In genomic region chr14:75877292-75877691, GRCh38 we compare ENCODE assay signal across 13 cellular contexts.
DNase-seq lines count a peak whose midpoint lies in the region; ATAC-seq and TF ChIP-seq lines count a peak whose summit lies in the region.
"Had no signal": no experiment of that assay in that cellular context is flagged by ENCODE, and none has a peak within 500 bp of the region (broad histone marks: within the 10 kb centered on the region; RNA-seq: fewer than 3 reads in every experiment).

No MANE protein-coding gene starts in this region.

- no peak for TF ChIP-seq CTCF in DND-41 (IDR thresholded peaks at IDR 0.05; ENCODE audit: borderline replicate concordance, extremely low read depth, low read length, poor library complexity, severe bottlenecking)
- TF ChIP-seq CTCF in mesothelial cell of epicardium (IDR thresholded peaks at IDR 0.05; ENCODE audit: unreplicated experiment), result no peak

- no peaks in the 10 kb centered on the region for H3K9me3 ChIP-seq in DND-41 (ENCODE audit: insufficient read depth, low read length, severe bottlenecking)
- H3K9me3 ChIP-seq: SJSA1 had no signal

- peak; percentile 77 for ATAC-seq in DND-41 (ENCODE audit: insufficient read depth, low read depth)
- no peak for ATAC-seq in activated CD8-positive, alpha-beta T cell treated with anti-CD3 and anti-CD28 coated beads, Interleukin-2, amount 10 ng/mL, durations not matched to agents 7 days and 5 days
- ATAC-seq in GM19397 (IDR thresholded peaks at IDR 0.05; ENCODE audit: unreplicated experiment), result no peak

- no peaks in the 10 kb centered on the region for H4K20me1 ChIP-seq in DND-41 (ENCODE audit: insufficient read depth, low read length)

- H3K27ac Mint-ChIP-seq in mesothelial cell of epicardium, result peak overlapping the region; percentile 41
- no peak overlapping the region for H3K27ac Mint-ChIP-seq in activated CD8-positive, alpha-beta T cell treated with anti-CD3 and anti-CD28 coated beads, Interleukin-2, amount 10 ng/mL, durations not matched to agents 7 days and 5 days
- H3K27ac Mint-ChIP-seq: activated naive CD8-positive, alpha-beta T cell had no signal

- CTCF ChIA-PET in activated CD8-positive, alpha-beta T cell treated with anti-CD3 and anti-CD28 coated beads, Interleukin-2, amount 10 ng/mL, durations not matched to agents 7 days and 5 days (lab: Charles Lee), result interaction anchor here (1.9 kb wide), 1 partner anchor 168 kb away, joined by 5 read pairs; no protein-coding TSS in a partner anchor

- DNase-seq in DND-41 (peak; percentile 17), NCI-H69 (lab: John Stamatoyannopoulos, UW) (peak; percentile 33), dedifferentiated amniotic fluid mesenchymal stem cell (ENCODE audit: extremely low spot score) (peak; percentile 49), mesothelial cell of epicardium (ENCODE audit: low spot score in 2 of 2, unreplicated experiment in 2 of 2) (no peak), NCI-H146 treated with DMSO at 0.1 percent for 48 hours (lab: John Stamatoyannopoulos, UW; ENCODE audit: unreplicated experiment) (no peak), HUDEP-2 (lab: John Stamatoyannopoulos, UW; ENCODE audit: unreplicated experiment in 76 of 76) (no peak)
- DNase-seq in activated CD8-positive, alpha-beta T cell treated with anti-CD3 and anti-CD28 coated beads, Interleukin-2, amount 10 ng/mL, durations not matched to agents 7 days and 5 days, result no peak
- DNase-seq: erythroblast, NCI-H2227 treated with DMSO at 0.1 percent for 48 hours had no signal

- no peak overlapping the region for H3K4me3 ChIP-seq in DND-41 (ENCODE audit: low read depth in 1 of 2, low read length in 2 of 2)
- H3K4me3 ChIP-seq: lung, SJSA1 had no signal

- H3K27me3 ChIP-seq in DND-41 (ENCODE audit: insufficient read depth, low read length, poor library complexity), result no peaks in the 10 kb centered on the region
- H3K27me3 ChIP-seq: SJSA1 had no signal

- H3K4me1 Mint-ChIP-seq in mesothelial cell of epicardium, result peaks cover 19% of the 10 kb centered on the region
- peaks cover 22% of the 10 kb centered on the region for H3K4me1 Mint-ChIP-seq in activated CD8-positive, alpha-beta T cell treated with anti-CD3 and anti-CD28 coated beads, Interleukin-2, amount 10 ng/mL, durations not matched to agents 7 days and 5 days (ENCODE audit: low read depth)

- H3K36me3 ChIP-seq in DND-41 (ENCODE audit: insufficient read depth, low read length), result peaks cover 3% of the 10 kb centered on the region; the same call in 1 of the 2 replicates
- H3K36me3 ChIP-seq: SJSA1 had no signal

- H3K27me3 Mint-ChIP-seq in mesothelial cell of epicardium (ENCODE audit: low read depth), result no peaks in the 10 kb centered on the region
- no peaks in the 10 kb centered on the region for H3K27me3 Mint-ChIP-seq in activated CD8-positive, alpha-beta T cell treated with anti-CD3 and anti-CD28 coated beads, Interleukin-2, amount 10 ng/mL, durations not matched to agents 7 days and 5 days (ENCODE audit: low read depth)
- H3K27me3 Mint-ChIP-seq: activated naive CD8-positive, alpha-beta T cell had no signal

- H3K4me2 ChIP-seq in DND-41 (ENCODE audit: insufficient read depth, low read length), result no peak overlapping the region

- H3K36me3 Mint-ChIP-seq in mesothelial cell of epicardium, result peaks cover 6% of the 10 kb centered on the region
- H3K36me3 Mint-ChIP-seq in activated CD8-positive, alpha-beta T cell treated with anti-CD3 and anti-CD28 coated beads, Interleukin-2, amount 10 ng/mL, durations not matched to agents 7 days and 5 days (ENCODE audit: low read depth), result peaks cover 2% of the 10 kb centered on the region

- H3K79me2 ChIP-seq in DND-41 (ENCODE audit: insufficient read depth, low read length), result no peaks in the 10 kb centered on the region

- no peaks in the 10 kb centered on the region for H3K4me1 ChIP-seq in DND-41 (ENCODE audit: insufficient read depth, low read length)
- H3K4me1 ChIP-seq: SJSA1 had no signal

- no peak overlapping the region for H3K27ac ChIP-seq in DND-41 (ENCODE audit: low read length)
- H3K27ac ChIP-seq: SJSA1 had no signal

- H3K9ac ChIP-seq in DND-41 (ENCODE audit: low read depth, low read length), result no peak overlapping the region

- H3K9me3 Mint-ChIP-seq in mesothelial cell of epicardium, result peaks cover 3% of the 10 kb centered on the region
- no peaks in the 10 kb centered on the region for H3K9me3 Mint-ChIP-seq in activated CD8-positive, alpha-beta T cell treated with anti-CD3 and anti-CD28 coated beads, Interleukin-2, amount 10 ng/mL, durations not matched to agents 7 days and 5 days (ENCODE audit: insufficient read depth)

- H2AFZ ChIP-seq in DND-41 (ENCODE audit: low read depth, low read length), result no peak overlapping the region

- no peak overlapping the region for H3K4me3 Mint-ChIP-seq in mesothelial cell of epicardium
- H3K4me3 Mint-ChIP-seq in activated CD8-positive, alpha-beta T cell treated with anti-CD3 and anti-CD28 coated beads, Interleukin-2, amount 10 ng/mL, durations not matched to agents 7 days and 5 days, result no peak overlapping the region
- H3K4me3 Mint-ChIP-seq: activated naive CD8-positive, alpha-beta T cell had no signal

- POLR2A ChIA-PET in activated CD8-positive, alpha-beta T cell treated with anti-CD3 and anti-CD28 coated beads, Interleukin-2, amount 10 ng/mL, durations not matched to agents 7 days and 5 days (lab: Charles Lee), result no interaction called here

Comparison
In these comparisons a context has a peak if more than half of its experiments do, and no peak if none do; other contexts are left out.
1. DNase-seq: peak in DND-41 (single experiment), NCI-H69 (single experiment) and dedifferentiated amniotic fluid mesenchymal stem cell (single experiment); none in mesothelial cell of epicardium (0 of 2), activated CD8-positive, alpha-beta T cell treated with anti-CD3 and anti-CD28 coated beads, Interleukin-2, amount 10 ng/mL, durations not matched to agents 7 days and 5 days (single experiment), NCI-H146 treated with DMSO at 0.1 percent for 48 hours (single experiment) and HUDEP-2 (0 of 76).